19 cellular contexts compared by ENCODE assay signal in the genomic region with DNA sequence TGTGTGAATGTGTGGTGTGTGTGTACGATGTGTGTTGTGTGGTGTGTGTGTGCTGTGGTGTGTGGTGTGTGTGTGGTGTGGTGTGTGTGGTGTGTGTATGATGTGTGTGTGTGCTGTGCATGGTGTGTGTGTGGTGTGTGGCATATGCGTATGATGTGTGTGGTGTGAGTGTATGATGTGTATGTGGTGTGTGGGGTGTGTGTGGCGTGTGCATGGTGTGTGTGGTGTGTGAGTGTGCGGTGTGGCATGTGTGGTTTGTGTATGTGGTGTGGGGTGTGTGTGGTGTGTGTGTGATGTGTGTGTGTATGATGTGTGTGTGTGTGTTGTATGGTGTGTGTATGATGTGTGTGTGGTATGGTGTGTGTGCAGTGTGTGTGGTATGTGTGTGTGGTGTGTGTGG.
"Had no signal": no experiment of that assay in that cellular context is flagged by ENCODE, and none has a peak within 500 bp of the region (broad histone marks: within the 10 kb centered on the region; RNA-seq: fewer than 3 reads in every experiment).

No MANE protein-coding gene starts in this region.

- H3K4me1 ChIP-seq: foreskin keratinocyte, heart left ventricle, vagina had no signal

- H3K36me3 ChIP-seq: heart left ventricle, sigmoid colon, vagina had no signal

- H3K4me3 ChIP-seq: coronary artery, heart left ventricle, lung, sigmoid colon, skin epidermis, vagina had no signal

- H3K9me3 ChIP-seq: heart left ventricle, sigmoid colon, vagina had no signal

- FAIRE-seq: endothelial cell of umbilical vein had no signal

- DNase-seq: effector CD4-positive, alpha-beta T cell; endodermal cell; erythroblast; foreskin keratinocyte; heart left ventricle; hippocampal formation; left colon; left ventricle myocardium superior; naive thymus-derived CD4-positive, alpha-beta T cell; posterior cingulate gyrus; sigmoid colon; stimulated activated CD4-positive, alpha-beta T cell treated with anti-CD3 and anti-CD28 coated beads, Interleukin-2, amount 100 ng/mL, for 24 hours; stimulated activated CD4-positive, alpha-beta T cell treated with anti-CD3 and anti-CD28 coated beads, Interleukin-4, amount 100 ng/mL, for 4 hours; stimulated activated naive CD4-positive, alpha-beta T cell had no signal

- H3K27ac ChIP-seq: coronary artery, foreskin keratinocyte, heart left ventricle, sigmoid colon, skin epidermis, vagina had no signal

- ATAC-seq: foreskin keratinocyte; left colon; left ventricle myocardium superior; naive thymus-derived CD4-positive, alpha-beta T cell had no signal

- H3K27me3 ChIP-seq: sigmoid colon, vagina had no signal
